Comparison of ENCODE assay signal across 9 cellular contexts in the genomic region with DNA sequence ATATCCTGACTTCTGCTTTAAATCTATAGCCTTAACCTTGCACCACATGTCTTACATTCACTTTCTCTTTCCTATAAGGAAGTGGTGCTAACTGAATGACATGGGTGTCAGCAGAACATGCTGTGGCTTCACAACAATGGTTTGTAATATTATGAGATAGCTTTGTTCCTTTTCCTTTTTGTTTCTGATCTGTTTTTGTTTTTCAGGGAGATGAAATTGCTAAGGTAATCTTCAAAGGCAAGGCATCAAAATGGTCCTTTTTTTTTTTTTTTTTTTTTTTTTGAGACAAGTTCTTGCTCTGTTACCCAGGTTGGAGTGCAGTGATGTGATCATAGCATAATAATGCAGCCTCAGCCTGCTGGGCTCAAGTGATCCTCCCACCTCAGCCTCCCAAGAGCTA. TPM values are rescaled to one million over a fixed set of nuclear protein-coding genes. Genes with fewer than 3 reads are reported as not detected.
DNase-seq lines count a peak whose midpoint lies in the region; ATAC-seq lines count a peak whose summit lies in the region.
"Had no signal": no experiment of that assay in that cellular context is flagged by ENCODE, and none has a peak within 500 bp of the region (broad histone marks: within the 10 kb centered on the region; RNA-seq: fewer than 3 reads in every experiment).

No MANE protein-coding gene starts in this region.

- H3K4me1 Mint-ChIP-seq in immature natural killer cell, result peaks cover 34% of the 10 kb centered on the region in 2 donors

- H4K20me1 ChIP-seq in GM23248 (ENCODE audit: insufficient read depth), result no peaks in the 10 kb centered on the region

- H3K27ac ChIP-seq in GM23248, result no peak overlapping the region

- H3K4me2 ChIP-seq in GM23248 (ENCODE audit: unreplicated experiment), result no peak overlapping the region

- no peaks in the 10 kb centered on the region for H3K9me3 ChIP-seq in GM23248 (ENCODE audit: low read depth)

- H3K4me1 ChIP-seq in GM23248 (ENCODE audit: insufficient read depth), result no peaks in the 10 kb centered on the region

- DNase-seq in KG1 (lab: John Stamatoyannopoulos, UW) (peak; percentile 23), immature natural killer cell (peak; percentile 72 to 77 (median 74)), NCI-H2227 treated with DMSO at 0.1 percent for 48 hours (lab: John Stamatoyannopoulos, UW) (no peak), COLO829 (ENCODE audit: low spot score) (no peak), DMS153 (lab: John Stamatoyannopoulos, UW) (no peak), GM23248 (no peak)
- DNase-seq: heart right ventricle had no signal

- H2AFZ ChIP-seq in GM23248, result no peak overlapping the region

- peaks cover 0 to 8% (median 0%) of the 10 kb centered on the region in 3 donors for H3K36me3 Mint-ChIP-seq in immature natural killer cell

- peak overlapping the region; percentile 61 to 74 (median 73) for H3K4me3 Mint-ChIP-seq in immature natural killer cell

- no peak overlapping the region for H3K4me3 ChIP-seq in GM23248
- H3K4me3 ChIP-seq: heart right ventricle had no signal

- peaks cover 0 to 2% (median 0%) of the 10 kb centered on the region in 6 donors for H3K9me3 Mint-ChIP-seq in immature natural killer cell

- H3K27me3 ChIP-seq in GM23248 (replicated peaks; ENCODE audit: insufficient read depth), result no peaks in the 10 kb centered on the region

- no peaks in the 10 kb centered on the region for H3K9me2 ChIP-seq in GM23248 (ENCODE audit: insufficient read depth)

- H3K36me3 ChIP-seq in GM23248 (ENCODE audit: low read depth), result no peaks in the 10 kb centered on the region
- H3K36me3 ChIP-seq: heart right ventricle had no signal

- H3K9ac ChIP-seq in GM23248, result no peak overlapping the region

- ATAC-seq in GM18499 (IDR thresholded peaks at IDR 0.05; ENCODE audit: insufficient read depth, unreplicated experiment) (peak; percentile 84), GM21529 (IDR thresholded peaks at IDR 0.05; ENCODE audit: unreplicated experiment) (peak; percentile 93)

- H3K27me3 Mint-ChIP-seq in immature natural killer cell (ENCODE audit: low read depth in 3 of 3), result peaks cover 0 to 6% (median 2%) of the 10 kb centered on the region in 3 donors

- H3F3A ChIP-seq in GM23248 (ENCODE audit: insufficient read depth), result 0 out of 2 replicates have a peak, but pooled peaks cover 6% of the 10 kb centered on the region

- H3K79me2 ChIP-seq in GM23248 (ENCODE audit: insufficient read depth), result no peaks in the 10 kb centered on the region

- in situ Hi-C loops in GM23248 (cut with MboI), result no loop called here

- H3K27ac Mint-ChIP-seq in immature natural killer cell, result peak overlapping the region; percentile 79 to 98 (median 89)

RNA-seq across cellular contexts. Expression of gene RANBP6, which starts 53.6 kb away (rescaled TPM):
- polyA plus RNA-seq in immature natural killer cell, result 10 to 100 TPM; 11.9 to 20.7 (median 16.0) TPM
- 25.7 and 35.0 TPM in 2 replicates for total RNA-seq in GM23248 (2014; rRNA removed; shearing (Covaris generic))
- polyA plus RNA-seq in GM23248 (2016; fragmentation: Nextera tagmentation; extraction: Ambion mirVana), result 16.3 and 17.8 TPM in 2 replicates

Comparison
In these comparisons a context has a peak if more than half of its experiments do, and no peak if none do; other contexts are left out.
1. DNase-seq: peak in KG1 (single experiment) and immature natural killer cell (3 of 3); none in NCI-H2227 treated with DMSO at 0.1 percent for 48 hours (single experiment), COLO829 (single experiment), DMS153 (single experiment) and GM23248 (single experiment).